In the genomic region with DNA sequence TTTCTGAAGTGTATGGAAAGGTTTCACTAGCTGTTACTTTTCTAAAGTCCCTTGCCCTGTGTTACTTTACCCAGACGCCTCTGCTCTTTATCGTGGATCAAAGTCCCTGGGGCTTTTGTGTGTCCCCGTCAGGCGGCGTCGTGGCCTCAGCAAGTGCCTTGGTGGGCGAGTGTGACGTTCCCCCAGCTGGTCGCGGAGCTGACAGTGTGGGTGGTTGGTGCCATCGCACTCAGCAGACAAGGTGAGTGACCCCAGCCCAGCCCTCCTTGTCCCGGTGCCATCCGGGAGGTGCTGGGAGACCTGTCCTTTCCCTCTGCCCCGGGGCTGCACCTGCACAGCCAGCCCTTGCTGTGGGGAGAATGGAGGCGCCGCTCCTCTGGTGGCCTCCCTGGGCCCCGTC, we compare ENCODE assay signal across 16 cellular contexts. TPM values are rescaled to one million over a fixed set of nuclear protein-coding genes. Genes with fewer than 3 reads are reported as not detected.
DNase-seq lines count a peak whose midpoint lies in the region; FAIRE-seq and TF ChIP-seq lines count a peak whose summit lies in the region.
"Had no signal": no experiment of that assay in that cellular context is flagged by ENCODE, and none has a peak within 500 bp of the region (broad histone marks: within the 10 kb centered on the region; RNA-seq: fewer than 3 reads in every experiment).

No MANE protein-coding gene starts in this region.

- H3K9me3 Mint-ChIP-seq in CD8-positive, alpha-beta memory T cell = no peaks in the 10 kb centered on the region
- H3K9me3 Mint-ChIP-seq: CD4-positive, alpha-beta T cell; HFFc6; IgD-negative memory B cell had no signal

- H3K9me3 ChIP-seq in liver (ENCODE audit: control insufficient read depth in 4 of 4, low read length in 3 of 4) (no peaks in the 10 kb centered on the region), esophagus muscularis mucosa (no peaks in the 10 kb centered on the region)
- no peaks in the 10 kb centered on the region for H3K9me3 ChIP-seq in CD8-positive, alpha-beta memory T cell (ENCODE audit: low read length)
- H3K9me3 ChIP-seq: BE2C had no signal

- no peak for TF ChIP-seq RAD21 in liver (IDR thresholded peaks at IDR 0.05)

- 48% methylated on average over 17 of the region's 17 CpGs for WGBS in liver
- 94% methylated on average over 10 of the region's 17 CpGs for WGBS in esophagus muscularis mucosa

- H3K4me1 Mint-ChIP-seq in CD8-positive, alpha-beta memory T cell = peaks cover 4 to 19% (median 8%) of the 10 kb centered on the region in 3 donors

- peaks cover 16 to 52% (median 40%) of the 10 kb centered on the region in 4 donors for H3K36me3 ChIP-seq in liver (ENCODE audit: control insufficient read depth in 4 of 4, insufficient read depth in 3 of 4, low read depth in 1 of 4, low read length in 3 of 4)
- peaks cover 78% of the 10 kb centered on the region for H3K36me3 ChIP-seq in CD8-positive, alpha-beta memory T cell (ENCODE audit: insufficient read depth, low read length)
- peaks cover 57 to 81% (median 75%) of the 10 kb centered on the region in 4 donors for H3K36me3 ChIP-seq in esophagus muscularis mucosa

- peak; percentile 72 for FAIRE-seq in urothelium cell line (lab: Jason Lieb, UNC)

- H3K4me3 ChIP-seq in liver (ENCODE audit: low read depth in 1 of 3, low read length in 3 of 3) (no peak overlapping the region), esophagus muscularis mucosa (no peak overlapping the region)
- H3K4me3 ChIP-seq in CD8-positive, alpha-beta memory T cell (ENCODE audit: low read length) = no peak overlapping the region

- H3K27me3 Mint-ChIP-seq in CD8-positive, alpha-beta memory T cell = no peaks in the 10 kb centered on the region
- H3K27me3 Mint-ChIP-seq: CD4-positive, alpha-beta T cell; IgD-negative memory B cell had no signal

- H3K9ac ChIP-seq in liver (ENCODE audit: low read depth in 1 of 2, low read length in 2 of 2) = no peak overlapping the region

- no peak for TF ChIP-seq POLR2A in esophagus muscularis mucosa (IDR thresholded peaks at IDR 0.05; ENCODE audit: low read depth)

- DNase-seq in D341Med (ENCODE audit: low spot score) (peak; percentile 24), urothelium cell line (ENCODE audit: low spot score) (no peak), AG08395 (ENCODE audit: low spot score) (no peak), esophagus muscularis mucosa (ENCODE audit: extremely low spot score) (no peak)
- no peak for DNase-seq in CD8-positive, alpha-beta memory T cell
- DNase-seq: BE2C; CD4-positive, alpha-beta T cell; DMS79 treated with DMSO at 0.1 percent for 48 hours; GF-D8; GOT3; H7; HFFc6 had no signal

- intact Hi-C loops in esophagus muscularis mucosa (cut with DNase I) = no loop called here

- TF ChIP-seq EP300 in esophagus muscularis mucosa (IDR thresholded peaks at IDR 0.05) = no peak

- H3K27ac ChIP-seq in VCaP (peak overlapping the region; percentile 82), liver (ENCODE audit: low read depth in 1 of 2, low read length in 2 of 2) (no peak overlapping the region), esophagus muscularis mucosa (replicated peaks in 1 of 4) (no peak overlapping the region)
- H3K27ac ChIP-seq in CD8-positive, alpha-beta memory T cell (ENCODE audit: low read depth, low read length) = no peak overlapping the region
- H3K27ac ChIP-seq: C4-2B had no signal

- CTCF ChIA-PET in CD8-positive, alpha-beta memory T cell (lab: Charles Lee) = interaction anchor here (1.3 to 2.5 kb wide), 2 partner anchors 11 to 120 kb away, joined by 3 to 8 read pairs; no protein-coding TSS in a partner anchor

- H3K4me1 ChIP-seq in liver (ENCODE audit: control insufficient read depth in 4 of 4, insufficient read depth in 4 of 4, low read length in 3 of 4) = peaks cover 2 to 32% (median 25%) of the 10 kb centered on the region in 4 donors
- H3K4me1 ChIP-seq in CD8-positive, alpha-beta memory T cell (ENCODE audit: insufficient read depth, low read length) = peaks cover 28% of the 10 kb centered on the region
- H3K4me1 ChIP-seq in esophagus muscularis mucosa = peaks cover 3 to 14% (median 14%) of the 10 kb centered on the region in 4 donors

- H3K27me3 ChIP-seq in liver (ENCODE audit: control insufficient read depth in 4 of 4, insufficient read depth in 4 of 4, low read length in 3 of 4) (no peaks in the 10 kb centered on the region), esophagus muscularis mucosa (no peaks in the 10 kb centered on the region)
- no peaks in the 10 kb centered on the region for H3K27me3 ChIP-seq in CD8-positive, alpha-beta memory T cell (ENCODE audit: insufficient read depth, low read length, poor library complexity, severe bottlenecking)
- H3K27me3 ChIP-seq: BE2C had no signal

- H3K36me3 Mint-ChIP-seq in CD8-positive, alpha-beta memory T cell = peaks cover 4 to 80% (median 11%) of the 10 kb centered on the region in 3 donors
- H3K36me3 Mint-ChIP-seq: IgD-negative memory B cell had no signal

- no peak for TF ChIP-seq CTCF in VCaP (conservative IDR thresholded peaks at IDR 0.05)
- TF ChIP-seq CTCF in liver (IDR thresholded peaks at IDR 0.05; ENCODE audit: low read depth, low read length, missing input control) = no peak
- no peak for TF ChIP-seq CTCF in esophagus muscularis mucosa (IDR thresholded peaks at IDR 0.05)

- POLR2A ChIA-PET in CD8-positive, alpha-beta memory T cell (lab: Charles Lee) = no interaction called here

- no peak overlapping the region for H3K27ac Mint-ChIP-seq in CD8-positive, alpha-beta memory T cell
- H3K27ac Mint-ChIP-seq: IgD-negative memory B cell had no signal

- H3K4me3 Mint-ChIP-seq in CD8-positive, alpha-beta memory T cell = no peak overlapping the region
- H3K4me3 Mint-ChIP-seq: CD4-positive, alpha-beta T cell; HFFc6; IgD-negative memory B cell had no signal

TF ChIP-seq in liver, 16 proteins besides CTCF, POLR2A, EP300 and RAD21:
- TF ChIP-seq GABPA (IDR thresholded peaks at IDR 0.05 in 1 of 2, conservative IDR thresholded peaks at IDR 0.05 in 1 of 2) (no peak), FOXA1 (IDR thresholded peaks at IDR 0.05) (no peak), HNF4A (conservative IDR thresholded peaks at IDR 0.05) (peak; percentile 32 to 63)
- TF ChIP-seq, protein P1, sequence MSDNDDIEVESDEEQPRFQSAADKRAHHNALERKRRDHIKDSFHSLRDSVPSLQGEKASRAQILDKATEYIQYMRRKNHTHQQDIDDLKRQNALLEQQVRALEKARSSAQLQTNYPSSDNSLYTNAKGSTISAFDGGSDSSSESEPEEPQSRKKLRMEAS (IDR thresholded peaks at IDR 0.05) = no peak

RNA-seq across cellular contexts. Expression of a gene that starts 27.3 kb away (rescaled TPM):
- 1 to 10 TPM; 2.0 to 3.8 TPM for total RNA-seq in liver
- 1 to 10 TPM in 1 of 2 donors, under 1 TPM in 1; 0.79 to 2.4 TPM for polyA plus RNA-seq in liver
- total RNA-seq in CD8-positive, alpha-beta memory T cell = 1 to 10 TPM; 4.6 to 6.2 TPM
- polyA plus RNA-seq in CD8-positive, alpha-beta memory T cell = 1.4 TPM
- total RNA-seq in esophagus muscularis mucosa = 10 to 100 TPM; 12.3 to 29.7 (median 18.8) TPM

RNA-seq across cellular contexts. Expression of a gene that starts 37.4 kb away (rescaled TPM):
- total RNA-seq in liver = 10 to 100 TPM; 24.0 to 43.1 TPM
- polyA plus RNA-seq in liver = 10 to 100 TPM; 10.1 to 10.8 TPM
- total RNA-seq in CD8-positive, alpha-beta memory T cell = 10 to 100 TPM; 55.3 to 57.3 TPM
- 39.0 TPM for polyA plus RNA-seq in CD8-positive, alpha-beta memory T cell
- 10 to 100 TPM; 48.9 to 61.6 (median 55.7) TPM for total RNA-seq in esophagus muscularis mucosa

RNA-seq across cellular contexts. Expression of a gene that starts 49.0 kb away (rescaled TPM):
- 10 to 100 TPM; 17.9 to 23.6 TPM for total RNA-seq in liver
- 10 to 100 TPM; 10.2 to 11.4 TPM for polyA plus RNA-seq in liver
- 10 to 100 TPM; 44.9 to 45.5 TPM for total RNA-seq in CD8-positive, alpha-beta memory T cell
- polyA plus RNA-seq in CD8-positive, alpha-beta memory T cell = 19.0 TPM
- total RNA-seq in esophagus muscularis mucosa = 10 to 100 TPM; 22.4 to 30.1 (median 25.6) TPM
